ENCODE assay signal across 1 cellular context in genomic region chr2:223415071-223415470, GRCh38.
TF ChIP-seq lines count a peak whose summit lies in the region.

No MANE protein-coding gene starts in this region.

TF ChIP-seq in SK-N-SH treated with all-trans-retinoic acid at 6 μM for 48 hours, 23 proteins besides CTCF, POLR2A, EP300 and RAD21 (continued from another document):
- TF ChIP-seq ZFP3 (CRISPR knock-in tag; IDR thresholded peaks at IDR 0.05): no peak
- no peak for TF ChIP-seq ARNTL (CRISPR knock-in tag; IDR thresholded peaks at IDR 0.05; ENCODE audit: borderline replicate concordance, low read depth)
- no peak for TF ChIP-seq ESRRG (CRISPR knock-in tag; IDR thresholded peaks at IDR 0.05)
- TF ChIP-seq PATZ1 (CRISPR knock-in tag; IDR thresholded peaks at IDR 0.05; ENCODE audit: borderline replicate concordance): no peak
